Comparison of ENCODE assay signal across 17 cellular contexts in the genomic region with DNA sequence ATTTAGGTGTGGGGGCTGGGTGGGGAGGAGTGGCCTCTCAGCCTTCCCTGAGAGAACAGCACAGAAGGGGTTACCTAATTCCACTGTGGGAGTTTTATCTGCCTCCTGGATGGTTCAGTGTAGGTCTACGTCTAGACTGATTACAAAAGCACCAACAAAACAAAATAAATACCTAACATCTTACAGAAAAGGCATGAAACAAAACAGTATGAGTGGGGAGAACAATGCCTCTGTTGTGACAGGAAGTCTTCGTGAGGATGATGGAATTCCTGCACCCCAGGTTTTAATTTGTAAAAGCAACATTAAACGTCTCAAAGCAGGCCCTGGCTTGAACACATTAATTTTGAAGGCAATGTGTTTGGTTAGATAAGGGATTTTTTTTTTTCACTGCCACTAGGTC.
A peak's percentile ranks its signal among the peaks of the same experiment; 100 is the strongest.
DNase-seq lines count a peak whose midpoint lies in the region; ATAC-seq and TF ChIP-seq lines count a peak whose summit lies in the region.
"Had no signal": no experiment of that assay in that cellular context is flagged by ENCODE, and none has a peak within 500 bp of the region (broad histone marks: within the 10 kb centered on the region; RNA-seq: fewer than 3 reads in every experiment).

No MANE protein-coding gene starts in this region.

- H3K4me3 Mint-ChIP-seq in WTC11 = no peak overlapping the region
- no peak overlapping the region for H3K4me3 Mint-ChIP-seq in mesothelial cell of epicardium

- H3K9me3 ChIP-seq in HUES48 (ENCODE audit: control insufficient read depth, insufficient read depth, low read length) = no peaks in the 10 kb centered on the region
- no peaks in the 10 kb centered on the region for H3K9me3 ChIP-seq in aorta (ENCODE audit: control insufficient read depth, low read length)

- H3K9me3 Mint-ChIP-seq in WTC11 (no peaks in the 10 kb centered on the region), mesothelial cell of epicardium (no peaks in the 10 kb centered on the region)

- H3K27me3 Mint-ChIP-seq in WTC11 (ENCODE audit: low read depth) (no peaks in the 10 kb centered on the region; the same call in 1 of the 2 replicates), mesothelial cell of epicardium (ENCODE audit: low read depth) (no peaks in the 10 kb centered on the region)

- peak overlapping the region; percentile 89 for H3K27ac Mint-ChIP-seq in WTC11
- peak overlapping the region; percentile 85 for H3K27ac Mint-ChIP-seq in mesothelial cell of epicardium

- H3K36me3 ChIP-seq in HUES48 (ENCODE audit: control insufficient read depth, insufficient read depth, low read length) = no peaks in the 10 kb centered on the region
- H3K36me3 ChIP-seq in aorta (ENCODE audit: control insufficient read depth in 1 of 2, insufficient read depth in 2 of 2, low read length in 1 of 2) = no peaks in the 10 kb centered on the region

- TF ChIP-seq CTCF in WTC11 (IDR thresholded peaks at IDR 0.05) (no peak), mesothelial cell of epicardium (IDR thresholded peaks at IDR 0.05; ENCODE audit: unreplicated experiment) (no peak)

- H3K36me3 Mint-ChIP-seq in WTC11 (no peaks in the 10 kb centered on the region), mesothelial cell of epicardium (peaks cover 1% of the 10 kb centered on the region)

- ATAC-seq in WTC11 (peak; percentile 20; the same call in 1 of the 2 replicates), aorta (ENCODE audit: low FRiP score) (no peak)
- ATAC-seq: HCT116, PC-3 had no signal

- peaks cover 21% of the 10 kb centered on the region for H3K4me1 Mint-ChIP-seq in WTC11
- peaks cover 17% of the 10 kb centered on the region for H3K4me1 Mint-ChIP-seq in mesothelial cell of epicardium

- POLR2A ChIA-PET in WTC11 (lab: Charles Lee) = no interaction called here

- intact Hi-C loops in aorta (cut with DNase I) = no loop called here

- CTCF ChIA-PET in WTC11 (lab: Charles Lee) = no interaction called here

- H3K27ac ChIP-seq in HUES48 (ENCODE audit: low read depth, low read length) (peak overlapping the region; percentile 70), epithelial cell of prostate (no peak overlapping the region), aorta (ENCODE audit: low read depth in 1 of 2, low read length in 2 of 2) (no peak overlapping the region)
- H3K27ac ChIP-seq: RWPE1 had no signal

- no peaks in the 10 kb centered on the region for H3K27me3 ChIP-seq in HUES48 (ENCODE audit: control insufficient read depth, insufficient read depth, low read length)
- no peaks in the 10 kb centered on the region for H3K27me3 ChIP-seq in aorta (ENCODE audit: control insufficient read depth in 1 of 2, insufficient read depth in 2 of 2, low read length in 1 of 2)

- WGBS in aorta, 2 donors = 18 to 24% methylated on average over 3 of the region's 3 CpGs

- H3K9ac ChIP-seq in HUES48 (ENCODE audit: low read depth, low read length) = no peak overlapping the region

- H3K4me3 ChIP-seq in HUES48 (ENCODE audit: low read depth, low read length) (no peak overlapping the region), aorta (ENCODE audit: low read length in 2 of 2) (no peak overlapping the region)

- peaks cover 16% of the 10 kb centered on the region for H3K4me1 ChIP-seq in HUES48 (ENCODE audit: control insufficient read depth, insufficient read depth, low read length)
- H3K4me1 ChIP-seq in aorta (ENCODE audit: control insufficient read depth in 1 of 2, insufficient read depth in 2 of 2, low read length in 2 of 2) = no peaks in the 10 kb centered on the region

- DNase-seq in WTC11 (ENCODE audit: low spot score) (no peak), epithelial cell of prostate (ENCODE audit: low read depth, low spot score) (peak; percentile 8), mesothelial cell of epicardium (ENCODE audit: low spot score in 2 of 2, unreplicated experiment in 2 of 2) (no peak), aorta (no peak), 8988T (no peak)
- no peak for DNase-seq in effector CD8-positive, alpha-beta T cell (lab: John Stamatoyannopoulos, UW)
- DNase-seq: ACHN, C1 segment of cervical spinal cord, KG1, NCI-H1417 treated with DMSO at 0.1 percent for 48 hours, NCI-H1930, NCI-H226, NCI-H524, PC-3 had no signal

TF ChIP-seq in WTC11, 78 proteins besides CTCF, POLR2A, EP300 and RAD21:
- TF ChIP-seq, protein P1, sequence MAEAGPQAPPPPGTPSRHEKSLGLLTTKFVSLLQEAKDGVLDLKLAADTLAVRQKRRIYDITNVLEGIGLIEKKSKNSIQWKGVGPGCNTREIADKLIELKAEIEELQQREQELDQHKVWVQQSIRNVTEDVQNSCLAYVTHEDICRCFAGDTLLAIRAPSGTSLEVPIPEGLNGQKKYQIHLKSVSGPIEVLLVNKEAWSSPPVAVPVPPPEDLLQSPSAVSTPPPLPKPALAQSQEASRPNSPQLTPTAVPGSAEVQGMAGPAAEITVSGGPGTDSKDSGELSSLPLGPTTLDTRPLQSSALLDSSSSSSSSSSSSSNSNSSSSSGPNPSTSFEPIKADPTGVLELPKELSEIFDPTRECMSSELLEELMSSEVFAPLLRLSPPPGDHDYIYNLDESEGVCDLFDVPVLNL (CRISPR knock-in tag; IDR thresholded peaks at IDR 0.05; ENCODE audit: borderline replicate concordance, low read depth) = no peak
- TF ChIP-seq TEAD1 (CRISPR knock-in tag; IDR thresholded peaks at IDR 0.05) (no peak), ZNF423 (CRISPR knock-in tag; IDR thresholded peaks at IDR 0.05) (no peak), NR1H2 (CRISPR knock-in tag; IDR thresholded peaks at IDR 0.05) (no peak), ZNF396 (CRISPR knock-in tag; IDR thresholded peaks at IDR 0.05; ENCODE audit: borderline replicate concordance) (no peak), IRF1 (CRISPR knock-in tag; IDR thresholded peaks at IDR 0.05) (no peak), ETV6 (CRISPR knock-in tag; IDR thresholded peaks at IDR 0.05) (no peak), ZNF416 (CRISPR knock-in tag; IDR thresholded peaks at IDR 0.05) (no peak), GABPB1 (CRISPR knock-in tag; IDR thresholded peaks at IDR 0.05) (no peak), SMAD3 (CRISPR knock-in tag; IDR thresholded peaks at IDR 0.05; ENCODE audit: borderline replicate concordance) (no peak), ATF6 (CRISPR knock-in tag; IDR thresholded peaks at IDR 0.05) (no peak)
- TF ChIP-seq, protein P2, sequence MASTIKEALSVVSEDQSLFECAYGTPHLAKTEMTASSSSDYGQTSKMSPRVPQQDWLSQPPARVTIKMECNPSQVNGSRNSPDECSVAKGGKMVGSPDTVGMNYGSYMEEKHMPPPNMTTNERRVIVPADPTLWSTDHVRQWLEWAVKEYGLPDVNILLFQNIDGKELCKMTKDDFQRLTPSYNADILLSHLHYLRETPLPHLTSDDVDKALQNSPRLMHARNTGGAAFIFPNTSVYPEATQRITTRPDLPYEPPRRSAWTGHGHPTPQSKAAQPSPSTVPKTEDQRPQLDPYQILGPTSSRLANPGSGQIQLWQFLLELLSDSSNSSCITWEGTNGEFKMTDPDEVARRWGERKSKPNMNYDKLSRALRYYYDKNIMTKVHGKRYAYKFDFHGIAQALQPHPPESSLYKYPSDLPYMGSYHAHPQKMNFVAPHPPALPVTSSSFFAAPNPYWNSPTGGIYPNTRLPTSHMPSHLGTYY (CRISPR knock-in tag; IDR thresholded peaks at IDR 0.05) = no peak
